In the genomic region with DNA sequence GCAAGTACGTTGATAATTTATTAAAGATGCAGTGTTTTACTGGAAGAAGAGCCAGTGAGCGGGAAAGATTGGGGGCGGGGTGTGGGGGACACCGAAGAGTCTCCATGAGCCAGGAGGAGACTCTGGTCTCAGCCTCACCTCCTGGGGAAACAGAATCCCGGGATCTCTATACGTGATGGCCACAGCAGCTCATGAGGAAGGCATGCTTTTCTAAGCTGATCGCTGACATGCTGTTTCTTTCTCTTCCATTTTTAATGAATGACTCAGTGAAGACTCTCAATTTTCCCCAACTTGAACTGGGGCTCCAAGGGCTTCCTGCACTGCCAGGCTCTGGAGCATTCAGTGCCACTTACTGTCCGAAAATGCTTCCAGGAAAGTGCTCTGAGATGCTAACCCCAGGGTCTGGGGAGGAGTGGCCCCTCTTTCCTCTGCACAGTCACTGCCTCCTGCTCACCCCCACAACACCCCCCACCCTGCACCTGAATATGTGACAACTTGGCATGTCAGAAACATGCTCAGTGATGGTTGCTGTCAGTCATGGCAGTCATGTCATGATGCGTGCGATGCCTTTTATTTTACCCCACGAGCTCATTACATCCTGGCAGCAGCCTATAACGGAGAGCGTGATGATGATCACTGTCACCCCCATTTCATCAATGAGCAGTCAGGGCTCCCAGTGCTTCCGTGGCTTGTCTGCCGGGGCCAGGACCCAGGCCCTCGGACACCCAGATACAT, we compare ENCODE assay signal across 29 cellular contexts.
DNase-seq lines count a peak whose midpoint lies in the region; ATAC-seq and TF ChIP-seq lines count a peak whose summit lies in the region.
"Had no signal": no experiment of that assay in that cellular context is flagged by ENCODE, and none has a peak within 500 bp of the region (broad histone marks: within the 10 kb centered on the region; RNA-seq: fewer than 3 reads in every experiment).

No MANE protein-coding gene starts in this region.

- H3K36me3 ChIP-seq in body of pancreas (replicated peaks in 1 of 2; ENCODE audit: insufficient read depth in 1 of 2, low read depth in 2 of 2): no peaks in the 10 kb centered on the region

- H3K4me1 ChIP-seq in body of pancreas: no peaks in the 10 kb centered on the region

- ATAC-seq in body of pancreas: no peak
- ATAC-seq: GM23338, PC-3 had no signal

- intact Hi-C loops in body of pancreas (cut with DNase I): no loop called here

- H3K4me3 ChIP-seq in foreskin fibroblast (ENCODE audit: low read depth in 1 of 2, low read length in 2 of 2) (no peak overlapping the region), body of pancreas (no peak overlapping the region)
- H3K4me3 ChIP-seq: BLaER1 treated with 17β-estradiol and CSF1 and Interleukin-3, amounts not matched to agents 10 nM and 100 nM; GM23338 had no signal

- WGBS in body of pancreas, 2 donors: 78 to 80% methylated on average over 16 of the region's 16 CpGs

- H3K27me3 ChIP-seq in body of pancreas: no peaks in the 10 kb centered on the region
- H3K27me3 ChIP-seq: BLaER1 treated with 17β-estradiol and CSF1 and Interleukin-3, amounts not matched to agents 10 nM and 100 nM had no signal

- no peak overlapping the region for H3K27ac ChIP-seq in body of pancreas
- H3K27ac ChIP-seq: BLaER1 treated with 17β-estradiol and CSF1 and Interleukin-3, amounts not matched to agents 10 nM and 100 nM; HL-60 had no signal

- DNase-seq in AG08395 (ENCODE audit: low spot score) (peak; percentile 38), EL (peak; percentile 23), astrocyte of the hippocampus (ENCODE audit: low read depth, low spot score) (peak; percentile 25), foreskin fibroblast (peak; percentile 39 to 73), nucleus accumbens (lab: John Stamatoyannopoulos, UW) (no peak), kidney tubule cell (ENCODE audit: low spot score) (no peak), NCI-H510A (lab: John Stamatoyannopoulos, UW) (no peak), body of pancreas (no peak)
- DNase-seq: 8988T; ACHN; AML-193; CD4-positive, alpha-beta memory T cell; COR-L47; DMS53; H9; NCI-H1092 treated with DMSO at 0.1 percent for 48 hours; NCI-H1436; NCI-H187; NCI-H2081 treated with DMSO at 0.1 percent for 48 hours; NCI-H2171 treated with DMSO at 0.1 percent for 48 hours; NCI-H345; NCI-H524 treated with DMSO at 0.1 percent for 48 hours; NCI-H774; PC-3; SK-N-SH; SW 1271 had no signal

- no peak for TF ChIP-seq CTCF in foreskin fibroblast (IDR thresholded peaks at IDR 0.05; ENCODE audit: low read depth, low read length)
- TF ChIP-seq CTCF in body of pancreas (IDR thresholded peaks at IDR 0.05): no peak

- H3K9me3 ChIP-seq in body of pancreas: no peaks in the 10 kb centered on the region
- H3K9me3 ChIP-seq: BLaER1 treated with 17β-estradiol and CSF1 and Interleukin-3, amounts not matched to agents 10 nM and 100 nM; SK-N-SH had no signal

- no peak for TF ChIP-seq POLR2A in body of pancreas (IDR thresholded peaks at IDR 0.05)

Comparison
In these comparisons a context has a peak if more than half of its experiments do, and no peak if none do; other contexts are left out.
1. DNase-seq: peak in AG08395 (single experiment), EL (single experiment), astrocyte of the hippocampus (single experiment) and foreskin fibroblast (2 of 2); none in nucleus accumbens (0 of 56), kidney tubule cell (single experiment), NCI-H510A (single experiment) and body of pancreas (0 of 4).